8 cellular contexts compared by ENCODE assay signal in genomic region chr19:40347476-40348124, GRCh38. TPM values are rescaled to one million over a fixed set of nuclear protein-coding genes. Genes with fewer than 3 reads are reported as not detected.
DNase-seq lines count a peak whose midpoint lies in the region; ATAC-seq and TF ChIP-seq lines count a peak whose summit lies in the region.

No MANE protein-coding gene starts in this region.

- H3K27me3 ChIP-seq in testis, result no peaks in the 10 kb centered on the region

- CTCF ChIA-PET in activated CD8-positive, alpha-beta T cell treated with anti-CD3 and anti-CD28 coated beads, Interleukin-2, amount 10 ng/mL, durations not matched to agents 7 days and 5 days (lab: Charles Lee), result interaction anchor here (0.6 to 2.6 kb wide), 5 partner anchors 42 to 287 kb away, joined by 3 to 10 read pairs (median 5); no protein-coding TSS in a partner anchor

- H3K27ac Mint-ChIP-seq in activated CD8-positive, alpha-beta T cell treated with anti-CD3 and anti-CD28 coated beads, Interleukin-2, amount 10 ng/mL, durations not matched to agents 7 days and 5 days, result peak overlapping the region; percentile 89
- H3K27ac Mint-ChIP-seq in immature natural killer cell, result peak overlapping the region; percentile 87 to 99 (median 90)

- 11 to 14% methylated on average over 20 of the region's 20 CpGs for WGBS in testis, 2 donors

- no peaks in the 10 kb centered on the region for H3K9me3 Mint-ChIP-seq in activated CD8-positive, alpha-beta T cell treated with anti-CD3 and anti-CD28 coated beads, Interleukin-2, amount 10 ng/mL, durations not matched to agents 7 days and 5 days (ENCODE audit: insufficient read depth)
- peaks cover 0 to 2% (median 0%) of the 10 kb centered on the region in 6 donors for H3K9me3 Mint-ChIP-seq in immature natural killer cell

- no peak for TF ChIP-seq CTCF in testis (IDR thresholded peaks at IDR 0.05)

- H3K9me3 ChIP-seq in testis, result no peaks in the 10 kb centered on the region

- DNase-seq in activated CD4-positive, alpha-beta T cell treated with anti-CD3 and anti-CD28 coated beads for 48 hours, result peak; percentile 5
- no peak for DNase-seq in activated CD4-positive, alpha-beta T cell treated with anti-CD3 and anti-CD28 coated beads for 4 hours
- no peak for DNase-seq in activated CD8-positive, alpha-beta T cell treated with anti-CD3 and anti-CD28 coated beads, Interleukin-2, amount 10 ng/mL, durations not matched to agents 7 days and 5 days
- DNase-seq in immature natural killer cell (no peak), testis (no peak), foreskin melanocyte (no peak), NCI-H1105 treated with DMSO at 0.1 percent for 48 hours (lab: John Stamatoyannopoulos, UW) (no peak)

- H3K27me3 Mint-ChIP-seq in activated CD8-positive, alpha-beta T cell treated with anti-CD3 and anti-CD28 coated beads, Interleukin-2, amount 10 ng/mL, durations not matched to agents 7 days and 5 days (ENCODE audit: low read depth), result peaks cover 2% of the 10 kb centered on the region
- peaks cover 6 to 14% (median 6%) of the 10 kb centered on the region in 3 donors for H3K27me3 Mint-ChIP-seq in immature natural killer cell (ENCODE audit: low read depth in 3 of 3)

- peaks cover 38% of the 10 kb centered on the region for H3K4me1 Mint-ChIP-seq in activated CD8-positive, alpha-beta T cell treated with anti-CD3 and anti-CD28 coated beads, Interleukin-2, amount 10 ng/mL, durations not matched to agents 7 days and 5 days (ENCODE audit: low read depth)
- peaks cover 32 to 38% of the 10 kb centered on the region in 2 donors for H3K4me1 Mint-ChIP-seq in immature natural killer cell

- H3K36me3 ChIP-seq in testis (ENCODE audit: low read depth, missing control alignments), result no peaks in the 10 kb centered on the region

- no peak for TF ChIP-seq POLR2A in testis (IDR thresholded peaks at IDR 0.05)

- intact Hi-C loops in testis (cut with DNase I; ENCODE audit: low total_unique reads), result no loop called here

- peak overlapping the region; percentile 86 for H3K4me3 Mint-ChIP-seq in activated CD8-positive, alpha-beta T cell treated with anti-CD3 and anti-CD28 coated beads, Interleukin-2, amount 10 ng/mL, durations not matched to agents 7 days and 5 days
- H3K4me3 Mint-ChIP-seq in immature natural killer cell, result peak overlapping the region; percentile 89 to 98 (median 91)

- H3K36me3 Mint-ChIP-seq in activated CD8-positive, alpha-beta T cell treated with anti-CD3 and anti-CD28 coated beads, Interleukin-2, amount 10 ng/mL, durations not matched to agents 7 days and 5 days (ENCODE audit: low read depth), result peaks cover 5% of the 10 kb centered on the region
- H3K36me3 Mint-ChIP-seq in immature natural killer cell, result peaks cover 0 to 4% (median 0%) of the 10 kb centered on the region in 3 donors

- POLR2A ChIA-PET in activated CD8-positive, alpha-beta T cell treated with anti-CD3 and anti-CD28 coated beads, Interleukin-2, amount 10 ng/mL, durations not matched to agents 7 days and 5 days (lab: Charles Lee), result interaction anchor here (0.7 to 1.0 kb wide), 2 partner anchors 62 to 73 kb away, joined by 3 to 9 read pairs; no protein-coding TSS in a partner anchor

- peaks cover 11% of the 10 kb centered on the region for H3K4me1 ChIP-seq in testis

- peak; percentile 0 for ATAC-seq in activated CD8-positive, alpha-beta T cell treated with anti-CD3 and anti-CD28 coated beads, Interleukin-2, amount 10 ng/mL, durations not matched to agents 7 days and 5 days
- ATAC-seq in HG02610 (IDR thresholded peaks at IDR 0.05; ENCODE audit: unreplicated experiment), result no peak

- peak overlapping the region; percentile 61 to 81 for H3K27ac ChIP-seq in testis

- H3K4me3 ChIP-seq in testis, result peak overlapping the region; percentile 74 to 76

RNA-seq across cellular contexts. Expression of gene C19orf47, which starts 0.6 kb away (rescaled TPM):
- total RNA-seq in activated CD8-positive, alpha-beta T cell treated with anti-CD3 and anti-CD28 coated beads, Interleukin-2, amount 10 ng/mL, durations not matched to agents 7 days and 5 days, result 10 to 100 TPM; 27.7 to 28.3 TPM
- polyA plus RNA-seq in immature natural killer cell (10 to 100 TPM; 10.0 to 14.1 (median 12.5) TPM), testis (ENCODE audit: insufficient read depth, low read depth, low replicate concordance) (62.2 TPM)
- 10 to 100 TPM; 48.9 to 57.1 TPM for total RNA-seq in testis

RNA-seq across cellular contexts. Expression of gene PLD3, which starts 0.9 kb away (rescaled TPM):
- total RNA-seq in activated CD8-positive, alpha-beta T cell treated with anti-CD3 and anti-CD28 coated beads, Interleukin-2, amount 10 ng/mL, durations not matched to agents 7 days and 5 days, result 10 to 100 TPM; 65.1 to 70.0 TPM
- polyA plus RNA-seq in immature natural killer cell (10 to 100 TPM; 60.8 to 94.9 (median 63.7) TPM), testis (ENCODE audit: insufficient read depth, low read depth, low replicate concordance) (219 TPM)
- 100 to 1,000 TPM; 277 to 533 TPM for total RNA-seq in testis

RNA-seq across cellular contexts. Expression of gene HIPK4, which starts 42.4 kb away (rescaled TPM):
- under 1 TPM in 1 of 2 experiments, not detected in 1; 0.10 TPM for total RNA-seq in activated CD8-positive, alpha-beta T cell treated with anti-CD3 and anti-CD28 coated beads, Interleukin-2, amount 10 ng/mL, durations not matched to agents 7 days and 5 days
- polyA plus RNA-seq in immature natural killer cell, result under 1 TPM in 1 of 3 donors, not detected in 2; 0.15 TPM
- total RNA-seq in testis, result 10 to 100 TPM; 13.7 to 30.3 TPM
- 32.8 TPM for polyA plus RNA-seq in testis (ENCODE audit: insufficient read depth, low read depth, low replicate concordance)

Comparison
In these comparisons a context has a peak if more than half of its experiments do, and no peak if none do; other contexts are left out.
1. RNA of gene HIPK4, which starts 42.4 kb away (total RNA-seq): 13.7 to 30.3 TPM in testis; 0.10 TPM in activated CD8-positive, alpha-beta T cell treated with anti-CD3 and anti-CD28 coated beads, Interleukin-2, amount 10 ng/mL, durations not matched to agents 7 days and 5 days; every median in the first group is over 10 times any median in the second.